11 cellular contexts compared by ENCODE assay signal in the genomic region with DNA sequence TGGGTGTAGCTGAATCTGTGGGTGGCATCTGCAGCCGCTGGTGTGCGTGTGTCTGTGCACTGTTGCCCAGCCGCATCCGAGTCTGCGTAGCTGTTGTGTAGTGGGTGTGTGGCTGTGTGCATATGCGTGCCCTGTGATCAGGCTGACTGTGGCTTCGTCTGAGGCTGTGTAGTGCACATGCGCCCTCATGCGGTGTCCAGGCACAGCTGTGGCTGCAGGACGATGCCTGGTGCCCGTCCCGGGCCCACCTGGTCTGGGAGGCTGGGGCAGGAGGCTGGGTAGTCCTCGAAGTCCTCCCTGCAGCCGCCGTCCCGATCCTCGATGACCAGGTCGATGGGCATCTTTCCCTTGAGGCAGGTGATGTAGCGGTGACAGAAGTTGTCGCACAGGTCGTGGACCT. TPM values are rescaled to one million over a fixed set of nuclear protein-coding genes. Genes with fewer than 3 reads are reported as not detected.
DNase-seq lines count a peak whose midpoint lies in the region; ATAC-seq and TF ChIP-seq lines count a peak whose summit lies in the region.
"Had no signal": no experiment of that assay in that cellular context is flagged by ENCODE, and none has a peak within 500 bp of the region (broad histone marks: within the 10 kb centered on the region; RNA-seq: fewer than 3 reads in every experiment).

No MANE protein-coding gene starts in this region.

- no TSS peak for BruUV-seq in A673 (replicated peaks; lab: Mats Ljungman, UMichigan)

- no peaks in the 10 kb centered on the region for H4K20me1 ChIP-seq in OCI-LY1 (ENCODE audit: insufficient read depth, low read length)

- peak; percentile 23 for DNase-seq in A673 (ENCODE audit: low spot score)
- DNase-seq in glutamatergic neuron: peak; percentile 62
- no peak for DNase-seq in activated T-cell treated with anti-CD3 and anti-CD28 coated beads for 4 hours
- no peak for DNase-seq in HPDE6-E6E7 (ENCODE audit: extremely low spot score)
- DNase-seq: NCI-H187; stimulated activated naive CD4-positive, alpha-beta T cell had no signal

- H3K4me1 ChIP-seq in A673 (ENCODE audit: insufficient read depth, low read length, poor library complexity, severe bottlenecking): peaks cover 6% of the 10 kb centered on the region
- no peaks in the 10 kb centered on the region for H3K4me1 ChIP-seq in OCI-LY1 (ENCODE audit: insufficient read depth, low read length, severe bottlenecking)

- H3K9ac ChIP-seq in OCI-LY1 (ENCODE audit: low read length): no peak overlapping the region

- no peaks in the 10 kb centered on the region for H3K79me2 ChIP-seq in OCI-LY1 (ENCODE audit: insufficient read depth, low read length)

- H2AFZ ChIP-seq in OCI-LY1 (ENCODE audit: low read length): no peak overlapping the region

- CTCF ChIA-PET in A673 (lab: Charles Lee): no interaction called here

- H3K27me3 ChIP-seq in A673 (replicated peaks; ENCODE audit: insufficient read depth, low read depth, low read length, poor library complexity) (no peaks in the 10 kb centered on the region), OCI-LY1 (ENCODE audit: insufficient read depth, low read length) (peaks cover 8% of the 10 kb centered on the region; the same call in 1 of the 2 replicates)

- H3K4me3 ChIP-seq in A673 (ENCODE audit: low read depth, low read length, poor library complexity, severe bottlenecking): no peak overlapping the region
- H3K4me3 ChIP-seq in GM12875 (ENCODE audit: low read depth, low read length): no peak overlapping the region
- no peak overlapping the region for H3K4me3 ChIP-seq in OCI-LY1 (ENCODE audit: low read depth, low read length, poor library complexity, severe bottlenecking)

- H3K36me3 ChIP-seq in A673 (ENCODE audit: insufficient read depth, low read length, poor library complexity, severe bottlenecking) (no peaks in the 10 kb centered on the region), OCI-LY1 (ENCODE audit: insufficient read depth, low read length) (no peaks in the 10 kb centered on the region)

- peak overlapping the region; percentile 48 for H3K27ac Mint-ChIP-seq in glutamatergic neuron (ENCODE audit: unreplicated experiment)

- POLR2A ChIA-PET in A673 (lab: Charles Lee; ENCODE audit: low non-redundant PET): no interaction called here

- H3K9me2 ChIP-seq in OCI-LY1 (ENCODE audit: low read depth, low read length): no peaks in the 10 kb centered on the region

- no peak overlapping the region for H3K4me3 Mint-ChIP-seq in glutamatergic neuron (ENCODE audit: unreplicated experiment)

- no peaks in the 10 kb centered on the region for H3F3A ChIP-seq in OCI-LY1 (ENCODE audit: insufficient read depth, low read length)

- no peak overlapping the region for H3K27ac ChIP-seq in A673 (ENCODE audit: low read depth, low read length, poor library complexity, severe bottlenecking)
- no peak overlapping the region for H3K27ac ChIP-seq in OCI-LY1 (ENCODE audit: low read depth, low read length, poor library complexity, severe bottlenecking)

- no peak; the same call in 1 of the 2 replicates for TF ChIP-seq CTCF in A673 (conservative IDR thresholded peaks at IDR 0.05; ENCODE audit: low read depth, low read length)
- peak; percentile 32; the same call in 1 of the 2 replicates for TF ChIP-seq CTCF in GM12875 (IDR thresholded peaks at IDR 0.05; ENCODE audit: borderline replicate concordance, insufficient read depth, low read depth, low read length)
- peak; percentile 32; the same call in 1 of the 2 replicates for TF ChIP-seq CTCF in OCI-LY1 (IDR thresholded peaks at IDR 0.05; ENCODE audit: low read length)
- TF ChIP-seq CTCF in glutamatergic neuron (IDR thresholded peaks at IDR 0.05; ENCODE audit: partially characterized antibody, unreplicated experiment): no peak

- intact Hi-C loops in A673 (cut with micrococcal nuclease; ENCODE audit: unreplicated experiment): no loop called here

- peaks cover 10% of the 10 kb centered on the region for H3K36me3 Mint-ChIP-seq in glutamatergic neuron (ENCODE audit: unreplicated experiment)

- H3K4me1 Mint-ChIP-seq in glutamatergic neuron (ENCODE audit: low read depth, unreplicated experiment): peaks cover 8% of the 10 kb centered on the region

- no peak overlapping the region for H3K4me2 ChIP-seq in OCI-LY1 (ENCODE audit: low read length)

- no peak for ATAC-seq in HG03175 (IDR thresholded peaks at IDR 0.05; ENCODE audit: unreplicated experiment)
- ATAC-seq in HG03442 (IDR thresholded peaks at IDR 0.05; ENCODE audit: unreplicated experiment): no peak

- peaks cover 16% of the 10 kb centered on the region for H3K9me3 Mint-ChIP-seq in glutamatergic neuron (ENCODE audit: unreplicated experiment)

- peaks cover 17% of the 10 kb centered on the region for H3K27me3 Mint-ChIP-seq in glutamatergic neuron (ENCODE audit: unreplicated experiment)

- H3K9me3 ChIP-seq in A673 (ENCODE audit: low read depth, low read length, poor library complexity, severe bottlenecking): no peaks in the 10 kb centered on the region
- H3K9me3 ChIP-seq in OCI-LY1 (ENCODE audit: low read length): no peaks in the 10 kb centered on the region

RNA-seq across cellular contexts. Expression of gene MEIS3, which starts 4.9 kb away (rescaled TPM):
- total RNA-seq in A673 (2021) (9.6 and 21.3 TPM in 2 replicates), glutamatergic neuron (ENCODE audit: unreplicated experiment) (255 TPM)
- total RNA-seq: T-helper 1 cell treated with Interleukin-12 subunit alpha and Interleukin-12 subunit beta and Interleukin-4 antibody, amounts not matched to agents 30 ng/mL and 1 ng/mL, for 36 hours had no signal

RNA-seq across cellular contexts. Expression of gene SLC8A2, which starts 57.2 kb away (rescaled TPM):
- total RNA-seq in A673 (2021) (3.2 and 6.6 TPM in 2 replicates), glutamatergic neuron (ENCODE audit: unreplicated experiment) (115 TPM)
- total RNA-seq: T-helper 1 cell treated with Interleukin-12 subunit alpha and Interleukin-12 subunit beta and Interleukin-4 antibody, amounts not matched to agents 30 ng/mL and 1 ng/mL, for 36 hours had no signal

Comparison
In these comparisons a context has a peak if more than half of its experiments do, and no peak if none do; other contexts are left out.
1. DNase-seq: peak in A673 (single experiment) and glutamatergic neuron (single experiment); none in activated T-cell treated with anti-CD3 and anti-CD28 coated beads for 4 hours (single experiment) and HPDE6-E6E7 (single experiment).
2. CTCF ChIP-seq: peak in GM12875 (single experiment) and OCI-LY1 (single experiment); none in A673 (single experiment) and glutamatergic neuron (single experiment).
3. RNA of gene MEIS3, which starts 4.9 kb away (total RNA-seq): 255 TPM in glutamatergic neuron (single experiment); 9.6 to 21.3 TPM in A673; every median in the first group is over 10 times any median in the second.
4. RNA of gene SLC8A2, which starts 57.2 kb away (total RNA-seq): 115 TPM in glutamatergic neuron (single experiment); 3.2 to 6.6 TPM in A673; every median in the first group is over 10 times any median in the second.